ENCODE assay signal across 22 cellular contexts in genomic region chrY:20659455-20659854, GRCh38.
"Had no signal": no experiment of that assay in that cellular context is flagged by ENCODE, and none has a peak within 500 bp of the region (broad histone marks: within the 10 kb centered on the region; RNA-seq: fewer than 3 reads in every experiment).

No MANE protein-coding gene starts in this region.

- H3K27me3 Mint-ChIP-seq: central memory CD8-positive, alpha-beta T cell; dendritic cell treated with granulocyte-macrophage colony-stimulating factor and Interleukin-4, amounts not matched to agents 40 ng/mL and 50 ng/mL, for 4 days; naive thymus-derived CD4-positive, alpha-beta T cell had no signal

- DNase-seq: activated CD4-positive, alpha-beta T cell treated with anti-CD3 and anti-CD28 coated beads, Interleukin-2, amount 50 U/mL, for 1 hour; activated naive CD4-positive, alpha-beta T cell; activated T-cell treated with anti-CD3 and anti-CD28 coated beads for 4 hours; activated T-cell treated with anti-CD3 and anti-CD28 coated beads, Interleukin-2, amount 50 U/mL, for 72 hours; endodermal cell; foreskin keratinocyte; immature natural killer cell; kidney; midbrain; naive thymus-derived CD4-positive, alpha-beta T cell; occipital lobe; psoas muscle; stimulated activated CD4-positive, alpha-beta T cell treated with anti-CD3 and anti-CD28 coated beads, Interleukin-15, amount 100 ng/mL, for 24 hours; stimulated activated CD4-positive, alpha-beta T cell treated with anti-CD3 and anti-CD28 coated beads, Interleukin-2, amount 100 ng/mL, for 24 hours; stimulated activated naive CD4-positive, alpha-beta T cell had no signal

- H3K4me1 Mint-ChIP-seq: central memory CD8-positive, alpha-beta T cell; endodermal cell; immature natural killer cell; neural crest cell; WTC11 had no signal

- H3K9me3 Mint-ChIP-seq: activated naive CD4-positive, alpha-beta T cell treated with anti-CD3 and anti-CD28 coated beads, Interleukin-2, amount 50 U/mL, for 72 hours; activated T-cell treated with anti-CD3 and anti-CD28 coated beads, Interleukin-2, amount 50 U/mL, for 72 hours; central memory CD8-positive, alpha-beta T cell; dendritic cell treated with granulocyte-macrophage colony-stimulating factor and Interleukin-4, amounts not matched to agents 40 ng/mL and 50 ng/mL, for 4 days; endodermal cell; immature natural killer cell; naive thymus-derived CD4-positive, alpha-beta T cell; neural crest cell had no signal

- H3K36me3 Mint-ChIP-seq: activated naive CD4-positive, alpha-beta T cell treated with anti-CD3 and anti-CD28 coated beads, Interleukin-2, amount 50 U/mL, for 72 hours; immature natural killer cell; naive thymus-derived CD4-positive, alpha-beta T cell had no signal

- H3K27ac Mint-ChIP-seq: activated naive CD4-positive, alpha-beta T cell treated with anti-CD3 and anti-CD28 coated beads, Interleukin-2, amount 50 U/mL, for 72 hours; activated T-cell treated with anti-CD3 and anti-CD28 coated beads, Interleukin-2, amount 50 U/mL, for 72 hours; dendritic cell treated with granulocyte-macrophage colony-stimulating factor and Interleukin-4, amounts not matched to agents 40 ng/mL and 50 ng/mL, for 4 days; endodermal cell; immature natural killer cell; WTC11 had no signal

- ATAC-seq: activated naive CD4-positive, alpha-beta T cell treated with anti-CD3 and anti-CD28 coated beads, Interleukin-2, amount 50 U/mL, for 72 hours; activated T-cell treated with anti-CD3 and anti-CD28 coated beads, Interleukin-2, amount 50 U/mL, for 72 hours; esophagus mucosa; foreskin keratinocyte; naive thymus-derived CD4-positive, alpha-beta T cell; psoas muscle; right cardiac atrium; WTC11 had no signal

- H3K4me3 Mint-ChIP-seq: activated T-cell treated with anti-CD3 and anti-CD28 coated beads, Interleukin-2, amount 50 U/mL, for 72 hours; central memory CD8-positive, alpha-beta T cell; dendritic cell treated with granulocyte-macrophage colony-stimulating factor and Interleukin-4, amounts not matched to agents 40 ng/mL and 50 ng/mL, for 4 days; endodermal cell; immature natural killer cell; naive thymus-derived CD4-positive, alpha-beta T cell; neural crest cell; WTC11 had no signal
